ENCODE assay signal across 8 cellular contexts in genomic region chr4:142567199-142567598, GRCh38.
DNase-seq lines count a peak whose midpoint lies in the region; ATAC-seq, FAIRE-seq and TF ChIP-seq lines count a peak whose summit lies in the region.

No MANE protein-coding gene starts in this region.

- no peak overlapping the region for H2BK15ac ChIP-seq in mesenchymal stem cell (ENCODE audit: low read depth, poor library complexity, severe bottlenecking)

- H3K4me1 ChIP-seq in spleen (peaks cover 0 to 7% (median 3%) of the 10 kb centered on the region in 6 donors), mesenchymal stem cell (ENCODE audit: control insufficient read depth, insufficient read depth, low read depth, low read length) (peaks cover 3% of the 10 kb centered on the region)

- H3K14ac ChIP-seq in mesenchymal stem cell (ENCODE audit: low read length in 2 of 2): no peak overlapping the region

- no peak for TF ChIP-seq POLR2A in spleen (IDR thresholded peaks at IDR 0.05)

- H3K27ac ChIP-seq in spleen: peak overlapping the region in 7 of 8 donors; percentile 24 to 78 (median 48)
- no peak overlapping the region for H3K27ac ChIP-seq in mesenchymal stem cell (ENCODE audit: low read length, poor library complexity, severe bottlenecking)

- 32 to 45% (median 39%) methylated on average over 5 of the region's 5 CpGs for WGBS in spleen, 5 donors
- 89% methylated on average over 2 of the region's 5 CpGs for WGBS in mesenchymal stem cell

- H4K8ac ChIP-seq in mesenchymal stem cell (ENCODE audit: low read length): no peak overlapping the region

- no peak for FAIRE-seq in bronchial epithelial cell (lab: Jason Lieb, UNC)

- ATAC-seq in GM18511 (IDR thresholded peaks at IDR 0.05; ENCODE audit: unreplicated experiment) (peak; percentile 44), GM21576 (IDR thresholded peaks at IDR 0.05; ENCODE audit: unreplicated experiment) (no peak), HG03175 (IDR thresholded peaks at IDR 0.05; ENCODE audit: unreplicated experiment) (no peak)

- no peak overlapping the region for H2BK12ac ChIP-seq in mesenchymal stem cell (ENCODE audit: low read length in 2 of 2)

- no peak overlapping the region for H2AFZ ChIP-seq in mesenchymal stem cell (ENCODE audit: low read depth, low read length)

- intact Hi-C loops in spleen (cut with DNase I; ENCODE audit: low total_unique reads): no loop called here

- no peak overlapping the region for H3K4me3 ChIP-seq in bronchial epithelial cell (ENCODE audit: low read depth, low read length)
- peak overlapping the region in 3 of 8 donors; percentile 9 to 46 (median 10) for H3K4me3 ChIP-seq in spleen
- H3K4me3 ChIP-seq in mesenchymal stem cell (ENCODE audit: insufficient read depth in 1 of 2, low read depth in 1 of 2, low read length in 2 of 2): no peak overlapping the region

- no peak overlapping the region for H2BK5ac ChIP-seq in mesenchymal stem cell (ENCODE audit: low read depth, low read length, poor library complexity, severe bottlenecking)

- H4K91ac ChIP-seq in mesenchymal stem cell (ENCODE audit: low read length): no peak overlapping the region

- no peak overlapping the region for H3K4ac ChIP-seq in mesenchymal stem cell (ENCODE audit: low read depth in 1 of 2, low read length in 2 of 2)

- H3K27me3 ChIP-seq in bronchial epithelial cell (ENCODE audit: control insufficient read depth, insufficient read depth, low read length) (no peaks in the 10 kb centered on the region), spleen (replicated peaks in 1 of 7) (no peaks in the 10 kb centered on the region), mesenchymal stem cell (ENCODE audit: control insufficient read depth in 1 of 2, insufficient read depth in 1 of 2, low read length in 2 of 2) (no peaks in the 10 kb centered on the region)

- no peak overlapping the region for H2BK120ac ChIP-seq in mesenchymal stem cell (ENCODE audit: low read depth, low read length)

- H3K9me3 ChIP-seq in spleen (no peaks in the 10 kb centered on the region), mesenchymal stem cell (ENCODE audit: control insufficient read depth, low read length) (no peaks in the 10 kb centered on the region)

- H3K79me1 ChIP-seq in mesenchymal stem cell (replicated peaks; ENCODE audit: low read length, poor library complexity, severe bottlenecking): no peaks in the 10 kb centered on the region

- H3K18ac ChIP-seq in mesenchymal stem cell (ENCODE audit: low read depth in 1 of 2, low read length in 2 of 2): no peak overlapping the region

- no peak overlapping the region for H2AK5ac ChIP-seq in mesenchymal stem cell (ENCODE audit: low read length, severe bottlenecking)

- H3K23ac ChIP-seq in mesenchymal stem cell (ENCODE audit: low read length in 2 of 2): no peak overlapping the region

- DNase-seq in T-helper 2 cell (peak; percentile 9 to 92 (median 28)), bronchial epithelial cell (ENCODE audit: low read depth) (peak; percentile 63), spleen (peak; percentile 75), NCI-H1092 (lab: John Stamatoyannopoulos, UW) (no peak), mesenchymal stem cell (no peak)

- no peak overlapping the region for H3K4me2 ChIP-seq in mesenchymal stem cell (ENCODE audit: low read length, poor library complexity, severe bottlenecking)

- TF ChIP-seq CTCF in bronchial epithelial cell (IDR thresholded peaks at IDR 0.05; ENCODE audit: insufficient read depth, low read length, severe bottlenecking) (peak; percentile 2), spleen (IDR thresholded peaks at IDR 0.05 in 8 of 11, conservative IDR thresholded peaks at IDR 0.05 in 3 of 11) (no peak)

- H3K36me3 ChIP-seq in bronchial epithelial cell (ENCODE audit: control insufficient read depth, insufficient read depth, low read length) (no peaks in the 10 kb centered on the region), spleen (no peaks in the 10 kb centered on the region), mesenchymal stem cell (ENCODE audit: control insufficient read depth in 1 of 2, insufficient read depth in 2 of 2, low read depth in 1 of 2, low read length in 2 of 2) (no peaks in the 10 kb centered on the region)

- no peak overlapping the region for H3K9ac ChIP-seq in mesenchymal stem cell (ENCODE audit: low read length)

Comparison
In these comparisons a context has a peak if more than half of its experiments do, and no peak if none do; other contexts are left out.
1. DNase-seq: peak in T-helper 2 cell (5 of 5), bronchial epithelial cell (single experiment) and spleen (single experiment); none in NCI-H1092 (single experiment) and mesenchymal stem cell (single experiment).